Comparison of ENCODE assay signal across 9 cellular contexts in genomic region chr16:73015612-73016487, GRCh38. TPM values are rescaled to one million over a fixed set of nuclear protein-coding genes. Genes with fewer than 3 reads are reported as not detected.
DNase-seq lines count a peak whose midpoint lies in the region; ATAC-seq, FAIRE-seq and TF ChIP-seq lines count a peak whose summit lies in the region.
"Had no signal": no experiment of that assay in that cellular context is flagged by ENCODE, and none has a peak within 500 bp of the region (broad histone marks: within the 10 kb centered on the region; RNA-seq: fewer than 3 reads in every experiment).

No MANE protein-coding gene starts in this region.

- H3K4me1 ChIP-seq in OCI-LY3 (ENCODE audit: low read length) (peaks cover 48% of the 10 kb centered on the region), pancreas (peaks cover 35 to 52% (median 52%) of the 10 kb centered on the region in 3 donors)

- H3K9ac ChIP-seq in OCI-LY3 (ENCODE audit: low read length): peak overlapping the region; percentile 7; the same call in 1 of the 2 replicates

- peak overlapping the region; percentile 80 for H3K4me2 ChIP-seq in OCI-LY3 (ENCODE audit: low read length)

- H3K27ac Mint-ChIP-seq in activated T-cell treated with anti-CD3 and anti-CD28 coated beads, Interleukin-2, amount 50 U/mL, for 72 hours: no peak overlapping the region
- H3K27ac Mint-ChIP-seq: dendritic cell treated with granulocyte-macrophage colony-stimulating factor and Interleukin-4, amounts not matched to agents 40 ng/mL and 50 ng/mL, for 4 days had no signal

- H3K36me3 ChIP-seq in OCI-LY3 (replicated peaks; ENCODE audit: low read depth, low read length) (no peaks in the 10 kb centered on the region), pancreas (no peaks in the 10 kb centered on the region)

- H3K27ac ChIP-seq in OCI-LY3 (ENCODE audit: low read length) (peak overlapping the region; percentile 78), pancreas (peak overlapping the region; percentile 63 to 88 (median 82))

- peaks cover 2% of the 10 kb centered on the region for H3K27me3 Mint-ChIP-seq in activated T-cell treated with anti-CD3 and anti-CD28 coated beads, Interleukin-2, amount 50 U/mL, for 4 hours (ENCODE audit: low read depth)
- H3K27me3 Mint-ChIP-seq in activated T-cell treated with anti-CD3 and anti-CD28 coated beads, Interleukin-2, amount 50 U/mL, for 72 hours (ENCODE audit: low read depth): peaks cover 6% of the 10 kb centered on the region
- H3K27me3 Mint-ChIP-seq: dendritic cell treated with granulocyte-macrophage colony-stimulating factor and Interleukin-4, amounts not matched to agents 40 ng/mL and 50 ng/mL, for 4 days had no signal

- ATAC-seq in GM19035 (IDR thresholded peaks at IDR 0.05; ENCODE audit: unreplicated experiment) (peak; percentile 67), HG02970 (IDR thresholded peaks at IDR 0.05; ENCODE audit: low FRiP score, unreplicated experiment) (peak; percentile 85), pancreas (peak; percentile 57 to 77 (median 65))
- ATAC-seq in activated T-cell treated with anti-CD3 and anti-CD28 coated beads, Interleukin-2, amount 50 U/mL, for 4 hours: no peak
- no peak for ATAC-seq in activated T-cell treated with anti-CD3 and anti-CD28 coated beads, Interleukin-2, amount 50 U/mL, for 72 hours (replicated peaks in 1 of 2)

- 0 out of 2 replicates have a peak overlapping the region, but pooled peaks have one; percentile 3 for H2AFZ ChIP-seq in OCI-LY3 (ENCODE audit: low read depth, low read length)

- 40 to 43% methylated on average over 18 of the region's 18 CpGs for WGBS in pancreas, 2 donors

- H3K79me2 ChIP-seq in OCI-LY3 (ENCODE audit: low read length): peaks cover 39% of the 10 kb centered on the region

- no peaks in the 10 kb centered on the region for H3K36me3 Mint-ChIP-seq in activated T-cell treated with anti-CD3 and anti-CD28 coated beads, Interleukin-2, amount 50 U/mL, for 4 hours (ENCODE audit: insufficient read depth)
- no peaks in the 10 kb centered on the region for H3K36me3 Mint-ChIP-seq in activated T-cell treated with anti-CD3 and anti-CD28 coated beads, Interleukin-2, amount 50 U/mL, for 72 hours (ENCODE audit: insufficient read depth in 2 of 2)

- H3K27me3 ChIP-seq in OCI-LY3 (ENCODE audit: low read depth, low read length) (no peaks in the 10 kb centered on the region), pancreas (no peaks in the 10 kb centered on the region)

- H3K4me3 ChIP-seq in OCI-LY3 (ENCODE audit: low read length) (peak overlapping the region; percentile 66), pancreas (no peak overlapping the region)

- H3K4me1 Mint-ChIP-seq in activated T-cell treated with anti-CD3 and anti-CD28 coated beads, Interleukin-2, amount 50 U/mL, for 4 hours (ENCODE audit: low read depth): no peaks in the 10 kb centered on the region
- H3K4me1 Mint-ChIP-seq in activated T-cell treated with anti-CD3 and anti-CD28 coated beads, Interleukin-2, amount 50 U/mL, for 72 hours (ENCODE audit: low read depth): no peaks in the 10 kb centered on the region

- peak; percentile 65 for FAIRE-seq in pancreas (lab: Jason Lieb, UNC)

- peak; percentile 76 to 93 (median 82) for DNase-seq in pancreas
- no peak for DNase-seq in activated T-cell treated with anti-CD3 and anti-CD28 coated beads, Interleukin-2, amount 50 U/mL, for 4 hours
- DNase-seq in OCI-M2 (lab: John Stamatoyannopoulos, UW; ENCODE audit: unreplicated experiment): no peak
- no peak for DNase-seq in DMS114 treated with DMSO at 0.1 percent for 48 hours (lab: John Stamatoyannopoulos, UW; ENCODE audit: unreplicated experiment)
- DNase-seq in activated T-cell treated with anti-CD3 and anti-CD28 coated beads, Interleukin-2, amount 50 U/mL, for 72 hours: no peak

- no peaks in the 10 kb centered on the region for H3K9me3 ChIP-seq in OCI-LY3 (ENCODE audit: insufficient read depth, low read length)
- H3K9me3 ChIP-seq in pancreas: no peaks in the 10 kb centered on the region

- H3K4me3 Mint-ChIP-seq in activated T-cell treated with anti-CD3 and anti-CD28 coated beads, Interleukin-2, amount 50 U/mL, for 4 hours: no peak overlapping the region
- H3K4me3 Mint-ChIP-seq in activated T-cell treated with anti-CD3 and anti-CD28 coated beads, Interleukin-2, amount 50 U/mL, for 72 hours: no peak overlapping the region
- H3K4me3 Mint-ChIP-seq: dendritic cell treated with granulocyte-macrophage colony-stimulating factor and Interleukin-4, amounts not matched to agents 40 ng/mL and 50 ng/mL, for 4 days had no signal

- TF ChIP-seq CTCF in OCI-LY3 (IDR thresholded peaks at IDR 0.05; ENCODE audit: low read depth, low read length) (no peak), pancreas (IDR thresholded peaks at IDR 0.05) (no peak)

- peaks cover 11% of the 10 kb centered on the region; the same call in 1 of the 2 replicates for H4K20me1 ChIP-seq in OCI-LY3 (ENCODE audit: insufficient read depth, low read length)

- no peaks in the 10 kb centered on the region for H3K9me3 Mint-ChIP-seq in activated T-cell treated with anti-CD3 and anti-CD28 coated beads, Interleukin-2, amount 50 U/mL, for 4 hours
- no peaks in the 10 kb centered on the region for H3K9me3 Mint-ChIP-seq in activated T-cell treated with anti-CD3 and anti-CD28 coated beads, Interleukin-2, amount 50 U/mL, for 72 hours
- H3K9me3 Mint-ChIP-seq: dendritic cell treated with granulocyte-macrophage colony-stimulating factor and Interleukin-4, amounts not matched to agents 40 ng/mL and 50 ng/mL, for 4 days had no signal

- intact Hi-C loops in pancreas (cut with DNase I): no loop called here

RNA-seq across cellular contexts. Expression of gene ZFHX3, which starts 32.1 kb away (rescaled TPM):
- 10 to 100 TPM in 4 of 6 donors, 1 to 10 TPM in 2; 8.7 to 17.6 (median 10.4) TPM for total RNA-seq in pancreas
- 1 to 10 TPM; 2.5 to 4.5 TPM for polyA plus RNA-seq in pancreas
- 1 to 10 TPM in 1 of 3 donors, under 1 TPM in 2; 0.29 to 2.5 (median 0.86) TPM for total RNA-seq in activated T-cell treated with anti-CD3 and anti-CD28 coated beads, Interleukin-2, amount 50 U/mL, for 4 hours
- 1 to 10 TPM in 1 of 2 donors, under 1 TPM in 1; 0.35 to 1.0 TPM for total RNA-seq in activated T-cell treated with anti-CD3 and anti-CD28 coated beads, Interleukin-2, amount 50 U/mL, for 72 hours

Comparison
In these comparisons a context has a peak if more than half of its experiments do, and no peak if none do; other contexts are left out.
1. ATAC-seq: peak in GM19035 (single experiment), HG02970 (single experiment) and pancreas (4 of 4); none in activated T-cell treated with anti-CD3 and anti-CD28 coated beads, Interleukin-2, amount 50 U/mL, for 4 hours (0 of 2) and activated T-cell treated with anti-CD3 and anti-CD28 coated beads, Interleukin-2, amount 50 U/mL, for 72 hours (0 of 2).
2. DNase-seq: peak in pancreas (6 of 6); none in activated T-cell treated with anti-CD3 and anti-CD28 coated beads, Interleukin-2, amount 50 U/mL, for 4 hours (single experiment), OCI-M2 (single experiment), DMS114 treated with DMSO at 0.1 percent for 48 hours (single experiment) and activated T-cell treated with anti-CD3 and anti-CD28 coated beads, Interleukin-2, amount 50 U/mL, for 72 hours (0 of 2).